Comparison of ENCODE assay signal across 8 cellular contexts in genomic region chr11:75597636-75598035, GRCh38. TPM values are rescaled to one million over a fixed set of nuclear protein-coding genes. Genes with fewer than 3 reads are reported as not detected.
A peak's percentile ranks its signal among the peaks of the same experiment; 100 is the strongest.
DNase-seq lines count a peak whose midpoint lies in the region; ATAC-seq and TF ChIP-seq lines count a peak whose summit lies in the region.

No MANE protein-coding gene starts in this region.

- H3K4me1 Mint-ChIP-seq in glutamatergic neuron (ENCODE audit: low read depth, unreplicated experiment): peaks cover 33% of the 10 kb centered on the region
- H3K4me1 Mint-ChIP-seq in activated T-helper 2 cell treated with anti-CD3 and anti-CD28 coated beads, Interferon-gamma antibody, Interleukin-2, Interleukin-4, amounts not matched to agents 10 μg/mL and 5 μg/mL and 100 μg/mL, durations not matched to agents 14 hours and 24 hours and 36 hours (ENCODE audit: low read depth): peaks cover 4% of the 10 kb centered on the region

- no peak overlapping the region for H3K27ac ChIP-seq in RWPE1

- intact Hi-C loops in activated T-helper 2 cell treated with anti-CD3 and anti-CD28 coated beads, Interferon-gamma antibody, Interleukin-2, Interleukin-4, amounts not matched to agents 10 μg/mL and 5 μg/mL and 100 μg/mL, durations not matched to agents 14 hours and 24 hours and 36 hours (cut with micrococcal nuclease): no loop called here

- CTCF ChIA-PET in RWPE1 (lab: Yijun Ruan, JAX): interaction anchor here (0.6 to 0.9 kb wide), 3 partner anchors 71 to 512 kb away, joined by 3 to 5 read pairs (median 3); partner anchors contain the start of gene MAP6

- H3K36me3 Mint-ChIP-seq in glutamatergic neuron (ENCODE audit: unreplicated experiment): peaks cover 8% of the 10 kb centered on the region
- no peaks in the 10 kb centered on the region for H3K36me3 Mint-ChIP-seq in activated T-helper 2 cell treated with anti-CD3 and anti-CD28 coated beads, Interferon-gamma antibody, Interleukin-2, Interleukin-4, amounts not matched to agents 10 μg/mL and 5 μg/mL and 100 μg/mL, durations not matched to agents 14 hours and 24 hours and 36 hours (ENCODE audit: low read depth)

- H3K27ac Mint-ChIP-seq in glutamatergic neuron (ENCODE audit: unreplicated experiment): peak overlapping the region; percentile 67
- no peak overlapping the region for H3K27ac Mint-ChIP-seq in activated T-helper 2 cell treated with anti-CD3 and anti-CD28 coated beads, Interferon-gamma antibody, Interleukin-2, Interleukin-4, amounts not matched to agents 10 μg/mL and 5 μg/mL and 100 μg/mL, durations not matched to agents 14 hours and 24 hours and 36 hours

- H3K9me3 Mint-ChIP-seq in glutamatergic neuron (ENCODE audit: unreplicated experiment): peaks cover 8% of the 10 kb centered on the region
- H3K9me3 Mint-ChIP-seq in activated T-helper 2 cell treated with anti-CD3 and anti-CD28 coated beads, Interferon-gamma antibody, Interleukin-2, Interleukin-4, amounts not matched to agents 10 μg/mL and 5 μg/mL and 100 μg/mL, durations not matched to agents 14 hours and 24 hours and 36 hours: no peaks in the 10 kb centered on the region

- ATAC-seq in GM21390 (IDR thresholded peaks at IDR 0.05; ENCODE audit: unreplicated experiment) (no peak), esophagus mucosa (no peak), GM21786 (IDR thresholded peaks at IDR 0.05; ENCODE audit: unreplicated experiment) (no peak)

- peak; percentile 42 for TF ChIP-seq CTCF in RWPE1 (conservative IDR thresholded peaks at IDR 0.05; ENCODE audit: low read depth)
- no peak for TF ChIP-seq CTCF in glutamatergic neuron (IDR thresholded peaks at IDR 0.05; ENCODE audit: partially characterized antibody, unreplicated experiment)

- peak; percentile 43 for DNase-seq in EL
- DNase-seq in Jurkat, Clone E6-1 (ENCODE audit: low read depth, low spot score): peak; percentile 8
- DNase-seq in RWPE1 (ENCODE audit: low spot score): no peak
- peak; percentile 59 for DNase-seq in glutamatergic neuron
- no peak for DNase-seq in activated T-helper 2 cell treated with anti-CD3 and anti-CD28 coated beads, Interferon-gamma antibody, Interleukin-2, Interleukin-4, amounts not matched to agents 10 μg/mL and 5 μg/mL and 100 μg/mL, durations not matched to agents 14 hours and 24 hours and 36 hours (ENCODE audit: low spot score)

- peaks cover 11% of the 10 kb centered on the region for H3K27me3 Mint-ChIP-seq in glutamatergic neuron (ENCODE audit: unreplicated experiment)
- H3K27me3 Mint-ChIP-seq in activated T-helper 2 cell treated with anti-CD3 and anti-CD28 coated beads, Interferon-gamma antibody, Interleukin-2, Interleukin-4, amounts not matched to agents 10 μg/mL and 5 μg/mL and 100 μg/mL, durations not matched to agents 14 hours and 24 hours and 36 hours (ENCODE audit: low read depth): peaks cover 33% of the 10 kb centered on the region

- H3K4me3 Mint-ChIP-seq in glutamatergic neuron (ENCODE audit: unreplicated experiment): no peak overlapping the region
- H3K4me3 Mint-ChIP-seq in activated T-helper 2 cell treated with anti-CD3 and anti-CD28 coated beads, Interferon-gamma antibody, Interleukin-2, Interleukin-4, amounts not matched to agents 10 μg/mL and 5 μg/mL and 100 μg/mL, durations not matched to agents 14 hours and 24 hours and 36 hours (ENCODE audit: low read depth): no peak overlapping the region

- no peak overlapping the region for H3K4me3 ChIP-seq in Jurkat, Clone E6-1 (ENCODE audit: low read length)

- POLR2A ChIA-PET in RWPE1 (lab: Yijun Ruan, JAX; ENCODE audit: low non-redundant PET): no interaction called here

RNA-seq across cellular contexts. Expression of gene SERPINH1, which starts 35.6 kb away (rescaled TPM):
- 22.8 TPM for polyA plus RNA-seq in Jurkat, Clone E6-1 (2012; ENCODE audit: insufficient read depth, insufficient read length)
- 35.0 TPM for total RNA-seq in glutamatergic neuron (ENCODE audit: unreplicated experiment)
- 23.8 TPM for total RNA-seq in esophagus mucosa
- 23.8 and 23.9 TPM in 2 replicates for total RNA-seq in activated T-helper 2 cell treated with anti-CD3 and anti-CD28 coated beads, Interferon-gamma antibody, Interleukin-2, Interleukin-4, amounts not matched to agents 10 μg/mL and 5 μg/mL and 100 μg/mL, durations not matched to agents 14 hours and 24 hours and 36 hours

Comparison
In these comparisons a context has a peak if more than half of its experiments do, and no peak if none do; other contexts are left out.
1. DNase-seq: peak in EL (single experiment), Jurkat, Clone E6-1 (single experiment) and glutamatergic neuron (single experiment); none in RWPE1 (single experiment) and activated T-helper 2 cell treated with anti-CD3 and anti-CD28 coated beads, Interferon-gamma antibody, Interleukin-2, Interleukin-4, amounts not matched to agents 10 μg/mL and 5 μg/mL and 100 μg/mL, durations not matched to agents 14 hours and 24 hours and 36 hours (single experiment).